11 cellular contexts compared by ENCODE assay signal in the genomic region with DNA sequence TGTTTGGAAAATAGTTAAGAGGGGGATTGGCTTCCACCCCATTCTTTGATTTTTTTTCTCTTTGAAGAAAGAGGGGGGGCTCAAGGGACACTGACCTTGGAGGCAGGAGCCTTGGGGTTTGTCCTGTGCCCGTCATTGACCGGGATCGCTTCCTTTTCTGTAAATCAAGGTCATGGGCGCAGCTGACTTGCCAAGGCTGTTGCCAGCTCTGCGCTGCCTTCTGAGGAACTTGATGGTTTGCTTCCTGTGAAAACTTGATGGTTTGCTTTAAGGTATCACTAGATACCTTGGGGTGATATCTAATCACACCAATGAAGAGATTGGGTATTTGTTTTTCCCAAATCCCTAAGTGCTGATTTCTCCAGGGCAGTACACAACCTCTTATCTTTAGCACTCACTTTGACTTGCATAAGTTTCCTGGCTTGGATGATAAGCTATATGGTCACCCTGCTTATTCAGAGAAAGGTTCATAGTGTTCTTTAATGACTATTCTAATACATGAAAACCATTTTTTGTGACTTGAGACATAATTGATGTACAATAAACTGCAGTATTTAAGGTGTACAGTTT. TPM values are rescaled to one million over a fixed set of nuclear protein-coding genes. Genes with fewer than 3 reads are reported as not detected.
DNase-seq lines count a peak whose midpoint lies in the region; ATAC-seq and TF ChIP-seq lines count a peak whose summit lies in the region.
"Had no signal": no experiment of that assay in that cellular context is flagged by ENCODE, and none has a peak within 500 bp of the region (broad histone marks: within the 10 kb centered on the region; RNA-seq: fewer than 3 reads in every experiment).

No MANE protein-coding gene starts in this region.

- peak overlapping the region; percentile 43 for H3K27ac ChIP-seq in CD4-positive, CD25-positive, alpha-beta regulatory T cell (ENCODE audit: insufficient read depth, low read length, poor library complexity, severe bottlenecking)
- peak overlapping the region; percentile 85 for H3K27ac ChIP-seq in colonic mucosa

- H3K9ac ChIP-seq in colonic mucosa (ENCODE audit: low read depth in 2 of 2, low read length in 2 of 2): peak overlapping the region in 1 of 2 donors; percentile 19

- peaks cover 40% of the 10 kb centered on the region for H3K4me1 ChIP-seq in CD4-positive, CD25-positive, alpha-beta regulatory T cell (ENCODE audit: control insufficient read depth, insufficient read depth, low read length, poor library complexity, severe bottlenecking)
- peaks cover 19% of the 10 kb centered on the region for H3K4me1 ChIP-seq in colonic mucosa

- no peaks in the 10 kb centered on the region for H3K9me3 ChIP-seq in CD4-positive, CD25-positive, alpha-beta regulatory T cell (ENCODE audit: control insufficient read depth in 2 of 2, low read length in 2 of 2)
- no peaks in the 10 kb centered on the region for H3K9me3 ChIP-seq in colonic mucosa

- intact Hi-C loops in colonic mucosa (cut with DNase I): no loop called here
- intact Hi-C loops in natural killer cell (cut with micrococcal nuclease): no loop called here

- no peak for ATAC-seq in CD4-positive, CD25-positive, alpha-beta regulatory T cell (ENCODE audit: low read depth in 2 of 2)
- ATAC-seq in natural killer cell (no peak), GM18870 (IDR thresholded peaks at IDR 0.05; ENCODE audit: unreplicated experiment) (no peak)

- peak overlapping the region; percentile 60 to 69 (median 66) for H3K4me3 Mint-ChIP-seq in CD4-positive, CD25-positive, alpha-beta regulatory T cell
- H3K4me3 Mint-ChIP-seq in natural killer cell: peak overlapping the region; percentile 69

- TF ChIP-seq CTCF in colonic mucosa (IDR thresholded peaks at IDR 0.05): no peak
- no peak for TF ChIP-seq CTCF in natural killer cell (IDR thresholded peaks at IDR 0.05)

- peaks cover 17% of the 10 kb centered on the region for H3K36me3 Mint-ChIP-seq in CD4-positive, CD25-positive, alpha-beta regulatory T cell
- H3K36me3 Mint-ChIP-seq in natural killer cell: peaks cover 8% of the 10 kb centered on the region

- peak overlapping the region; percentile 56 for H3K4me3 ChIP-seq in CD4-positive, CD25-positive, alpha-beta regulatory T cell (ENCODE audit: low read depth, low read length)
- no peak overlapping the region for H3K4me3 ChIP-seq in colonic mucosa

- H3K4me1 Mint-ChIP-seq in CD4-positive, CD25-positive, alpha-beta regulatory T cell: peaks cover 38 to 87% (median 50%) of the 10 kb centered on the region in 4 donors
- H3K4me1 Mint-ChIP-seq in natural killer cell: peaks cover 53 to 79% of the 10 kb centered on the region in 2 donors

- peaks cover 6% of the 10 kb centered on the region for H3K36me3 ChIP-seq in CD4-positive, CD25-positive, alpha-beta regulatory T cell (ENCODE audit: control insufficient read depth, insufficient read depth, low read length)
- no peaks in the 10 kb centered on the region for H3K36me3 ChIP-seq in colonic mucosa

- H3K9me3 Mint-ChIP-seq in CD4-positive, CD25-positive, alpha-beta regulatory T cell: peaks cover 0 to 3% (median 0%) of the 10 kb centered on the region in 7 donors
- H3K9me3 Mint-ChIP-seq in natural killer cell: no peaks in the 10 kb centered on the region

- no peak for DNase-seq in CD4-positive, CD25-positive, alpha-beta regulatory T cell
- peak; percentile 46 for DNase-seq in NCI-H226
- peak; percentile 61 for DNase-seq in colonic mucosa
- DNase-seq in natural killer cell: no peak
- DNase-seq in effector CD4-positive, alpha-beta T cell: no peak
- DNase-seq in stimulated activated CD4-positive, alpha-beta T cell treated with anti-CD3 and anti-CD28 coated beads, Interleukin-1b, Interleukin-23, amount 100 ng/mL, for 48 hours: no peak
- DNase-seq: hippocampal formation, KG1, NCI-H187, RPMI8226 had no signal

- no peaks in the 10 kb centered on the region for H3K27me3 Mint-ChIP-seq in CD4-positive, CD25-positive, alpha-beta regulatory T cell
- H3K27me3 Mint-ChIP-seq in natural killer cell (ENCODE audit: low read depth in 2 of 2): no peaks in the 10 kb centered on the region

- peak overlapping the region; percentile 74 to 91 (median 88) for H3K27ac Mint-ChIP-seq in CD4-positive, CD25-positive, alpha-beta regulatory T cell
- peak overlapping the region; percentile 78 to 84 for H3K27ac Mint-ChIP-seq in natural killer cell

- no peaks in the 10 kb centered on the region for H3K27me3 ChIP-seq in CD4-positive, CD25-positive, alpha-beta regulatory T cell (ENCODE audit: control insufficient read depth, insufficient read depth, low read length)
- H3K27me3 ChIP-seq in colonic mucosa: no peaks in the 10 kb centered on the region

RNA-seq across cellular contexts. Expression of gene DGKD, which starts 56.0 kb away (rescaled TPM):
- 161 TPM for total RNA-seq in CD4-positive, CD25-positive, alpha-beta regulatory T cell
- 10 to 100 TPM; 11.3 to 12.7 (median 11.4) TPM for polyA plus RNA-seq in CD4-positive, CD25-positive, alpha-beta regulatory T cell
- total RNA-seq in colonic mucosa (10 to 100 TPM; 64.4 to 94.6 TPM), natural killer cell (100 to 1,000 TPM; 299 to 456 (median 329) TPM)

Comparison
In these comparisons a context has a peak if more than half of its experiments do, and no peak if none do; other contexts are left out.
1. DNase-seq: peak in NCI-H226 (single experiment) and colonic mucosa (single experiment); none in CD4-positive, CD25-positive, alpha-beta regulatory T cell (0 of 3), natural killer cell (single experiment), effector CD4-positive, alpha-beta T cell (single experiment) and stimulated activated CD4-positive, alpha-beta T cell treated with anti-CD3 and anti-CD28 coated beads, Interleukin-1b, Interleukin-23, amount 100 ng/mL, for 48 hours (single experiment).